In genomic region chr13:113140677-113141590, GRCh38 we compare ENCODE assay signal across 1 cellular context.
TF ChIP-seq lines count a peak whose summit lies in the region.

No MANE protein-coding gene starts in this region.

TF ChIP-seq in H1, 55 proteins besides CTCF, POLR2A, EP300 and RAD21:
- TF ChIP-seq CHD1 (IDR thresholded peaks at IDR 0.05; ENCODE audit: low read depth, low read length) (no peak), CHD2 (IDR thresholded peaks at IDR 0.05; ENCODE audit: low read length) (no peak), BRCA1 (IDR thresholded peaks at IDR 0.05; ENCODE audit: low read depth, low read length) (no peak), MAFK (IDR thresholded peaks at IDR 0.05; ENCODE audit: low read depth, low read length) (no peak), CBX5 (IDR thresholded peaks at IDR 0.05; ENCODE audit: low read depth, low read length) (no peak), SAP30 (IDR thresholded peaks at IDR 0.05; ENCODE audit: insufficient read depth, insufficient replicate concordance, low read length) (no peak), EZH2 (IDR thresholded peaks at IDR 0.05; ENCODE audit: low read depth, low read length, severe bottlenecking) (no peak), KDM1A (IDR thresholded peaks at IDR 0.05; ENCODE audit: borderline replicate concordance, low read length) (0 out of 2 replicates have a peak, but pooled peaks have one; percentile 22), GTF2F1 (IDR thresholded peaks at IDR 0.05; ENCODE audit: borderline replicate concordance, low read depth, low read length) (no peak)
